31 cellular contexts compared by ENCODE assay signal in genomic region chr19:32208060-32208459, GRCh38.
"Had no signal": no experiment of that assay in that cellular context is flagged by ENCODE, and none has a peak within 500 bp of the region (broad histone marks: within the 10 kb centered on the region; RNA-seq: fewer than 3 reads in every experiment).

No MANE protein-coding gene starts in this region.

- H3K4me3 ChIP-seq: Peyer's patch had no signal

- H3K27ac ChIP-seq: brain microvascular endothelial cell, KMS-11, Peyer's patch, RWPE1, WERI-Rb-1 had no signal

- H3K9me3 ChIP-seq: Peyer's patch had no signal

- ATAC-seq: PC-3, Right ventricle myocardium inferior had no signal

- H3K4me2 ChIP-seq: KMS-11 had no signal

- DNase-seq: activated CD4-positive, alpha-beta memory T cell treated with anti-CD3 and anti-CD28 coated beads, Interleukin-2, amount 10 ng/mL, durations not matched to agents 7 days and 5 days; activated CD4-positive, alpha-beta T cell treated with anti-CD3 and anti-CD28 coated beads for 1 hour; activated CD4-positive, alpha-beta T cell treated with anti-CD3 and anti-CD28 coated beads for 48 hours; activated CD4-positive, CD25-positive, alpha-beta regulatory T cell; activated naive CD4-positive, alpha-beta T cell; activated naive CD4-positive, alpha-beta T cell treated with anti-CD3 and anti-CD28 coated beads, Interleukin-2, amount 50 U/mL, for 16 hours; activated naive CD8-positive, alpha-beta T cell treated with anti-CD3 and anti-CD28 coated beads for 36 hours; activated T-cell treated with anti-CD3 and anti-CD28 coated beads, Interleukin-2, amount 50 U/mL, for 24 hours; amniotic stem cell; aorta; brain microvascular endothelial cell; central memory CD4-positive, alpha-beta T cell; MM.1S; MV-4-11; NCI-H1092; NCI-H1436 treated with DMSO at 0.1 percent for 48 hours; NCI-H1694 treated with DMSO at 0.1 percent for 48 hours; NCI-H2029; NCI-H345; NCI-H526; NCI-H748 treated with DMSO at 0.1 percent for 48 hours; NK-92 treated with Interleukin-12 subunit alpha and Interleukin-12 subunit beta, amount 100 ng/mL, for 24 hours; PC-3; Peyer's patch; SIG-M5; SW 1271; T1000; WERI-Rb-1 had no signal

- H3K9ac ChIP-seq: KMS-11 had no signal

- H3K4me1 ChIP-seq: Peyer's patch had no signal

- H3K27me3 ChIP-seq: brain microvascular endothelial cell, Peyer's patch had no signal

- H3K36me3 ChIP-seq: brain microvascular endothelial cell, Peyer's patch, WERI-Rb-1 had no signal
